Comparison of ENCODE assay signal across 1 cellular context in genomic region chr22:28718044-28718443, GRCh38.
TF ChIP-seq lines count a peak whose summit lies in the region.

No MANE protein-coding gene starts in this region.

TF ChIP-seq in WTC11, 78 proteins besides CTCF, POLR2A, EP300 and RAD21 (continued from another document):
- no peak for TF ChIP-seq JUN (CRISPR knock-in tag; IDR thresholded peaks at IDR 0.05)
